In the genomic region with DNA sequence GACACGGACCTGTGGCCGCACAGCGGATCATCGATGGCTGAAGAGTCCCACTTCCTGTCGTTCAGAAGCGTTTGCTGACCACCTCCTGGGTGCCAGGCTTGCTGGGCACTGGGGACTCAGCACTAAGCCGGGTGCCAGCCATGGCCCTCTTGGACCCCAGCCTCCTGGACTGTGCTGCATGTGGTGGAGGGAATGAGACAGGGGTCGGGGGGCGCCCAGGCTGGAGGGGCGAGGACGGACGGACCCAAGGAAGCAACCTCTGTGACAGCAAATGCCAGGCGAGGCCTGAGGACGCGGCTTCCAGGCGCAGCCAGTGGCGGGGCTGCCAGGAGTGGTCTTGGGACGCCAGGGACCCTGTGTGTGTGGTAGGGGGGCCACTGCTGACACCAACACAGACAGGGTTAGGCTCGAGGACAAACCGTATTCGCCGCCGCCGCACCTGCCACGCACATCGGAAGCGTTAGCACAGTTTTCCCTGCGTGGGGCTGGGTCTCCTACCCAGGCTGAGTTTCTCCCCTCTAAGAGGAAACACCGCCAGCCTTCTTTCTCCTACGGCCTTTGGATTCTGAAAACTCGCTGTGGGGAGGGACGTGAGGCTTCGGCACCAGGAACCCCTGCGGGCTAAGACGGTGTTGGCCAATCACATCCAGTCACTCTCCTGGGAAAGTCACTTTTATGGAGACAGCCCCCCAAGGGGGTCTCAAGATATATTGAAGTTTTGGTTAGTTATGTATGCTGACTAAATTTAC, we compare ENCODE assay signal across 12 cellular contexts. TPM values are rescaled to one million over a fixed set of nuclear protein-coding genes. Genes with fewer than 3 reads are reported as not detected.
DNase-seq lines count a peak whose midpoint lies in the region; ATAC-seq and TF ChIP-seq lines count a peak whose summit lies in the region.
"Had no signal": no experiment of that assay in that cellular context is flagged by ENCODE, and none has a peak within 500 bp of the region (broad histone marks: within the 10 kb centered on the region; RNA-seq: fewer than 3 reads in every experiment).

No MANE protein-coding gene starts in this region.

- H2BK120ac ChIP-seq in neuronal stem cell (ENCODE audit: low read depth, low read length): no peak overlapping the region

- no peak overlapping the region for H3K4me2 ChIP-seq in neuronal stem cell (ENCODE audit: insufficient read depth, low read length, poor library complexity, severe bottlenecking)

- H3K4me1 ChIP-seq in neuronal stem cell (ENCODE audit: control insufficient read depth in 2 of 2, insufficient read depth in 1 of 2, low read depth in 1 of 2, low read length in 2 of 2) (peaks cover 43 to 54% of the 10 kb centered on the region in 2 donors), upper lobe of right lung (peaks cover 19% of the 10 kb centered on the region)

- no peak for ATAC-seq in upper lobe of right lung
- ATAC-seq in GM21576 (IDR thresholded peaks at IDR 0.05; ENCODE audit: unreplicated experiment): no peak
- ATAC-seq: stimulated activated naive CD8-positive, alpha-beta T cell treated with anti-CD3 and anti-CD28 coated beads, Interleukin-15, Interleukin-2, amounts not matched to agents 100 U/mL and 50 U/mL, for 24 hours had no signal

- H2AFZ ChIP-seq in neuronal stem cell (ENCODE audit: low read length): no peak overlapping the region

- peak overlapping the region; percentile 63 for H2AK5ac ChIP-seq in neuronal stem cell (ENCODE audit: low read depth, low read length)

- peak overlapping the region; percentile 70 for H3K23ac ChIP-seq in neuronal stem cell (ENCODE audit: low read depth, low read length, poor library complexity)

- DNase-seq in activated CD4-positive, CD25-positive, alpha-beta regulatory T cell treated with anti-CD3 and anti-CD28 coated beads, Interleukin-2, amount 50 U/mL, for 72 hours: peak; percentile 25
- no peak for DNase-seq in activated CD4-positive, CD25-positive, alpha-beta regulatory T cell (lab: John Stamatoyannopoulos, UW)
- DNase-seq in foreskin fibroblast (peak in 1 of 2 donors; percentile 35), neuronal stem cell (ENCODE audit: low spot score) (no peak), upper lobe of right lung (no peak), HuH-7.5 (ENCODE audit: low spot score) (no peak), NCI-H2029 treated with DMSO at 0.1 percent for 48 hours (lab: John Stamatoyannopoulos, UW) (no peak)
- DNase-seq: activated T-cell treated with anti-CD3 and anti-CD28 coated beads for 4 hours; KG1; stimulated activated CD4-positive, alpha-beta T cell treated with anti-CD3 and anti-CD28 coated beads, Interleukin-2, amount 100 ng/mL, for 48 hours; stimulated activated naive CD8-positive, alpha-beta T cell treated with anti-CD3 and anti-CD28 coated beads, Interleukin-15, Interleukin-2, amounts not matched to agents 100 U/mL and 50 U/mL, for 24 hours had no signal

- H3K27me3 ChIP-seq in neuronal stem cell (ENCODE audit: control insufficient read depth in 3 of 3, insufficient read depth in 3 of 3, low read depth in 1 of 3, low read length in 3 of 3): no peaks in the 10 kb centered on the region
- peaks cover 13% of the 10 kb centered on the region for H3K27me3 ChIP-seq in upper lobe of right lung

- H3K27ac ChIP-seq in neuronal stem cell (replicated peaks; ENCODE audit: low read length) (peak overlapping the region; percentile 88), upper lobe of right lung (peak overlapping the region; percentile 68)

- H3K14ac ChIP-seq in neuronal stem cell (ENCODE audit: low read length): peak overlapping the region; percentile 28

- H3K79me1 ChIP-seq in neuronal stem cell (ENCODE audit: low read depth, low read length): peaks cover 3% of the 10 kb centered on the region

- peaks cover 5% of the 10 kb centered on the region in 2 donors for H3K9me3 ChIP-seq in neuronal stem cell (replicated peaks in 1 of 2; ENCODE audit: control insufficient read depth in 2 of 2, insufficient read depth in 1 of 2, low read depth in 1 of 2, low read length in 2 of 2)
- H3K9me3 ChIP-seq in upper lobe of right lung: no peaks in the 10 kb centered on the region

- intact Hi-C loops in upper lobe of right lung (cut with DNase I): no loop called here

- H3K4me3 ChIP-seq in foreskin fibroblast (ENCODE audit: low read depth in 1 of 2, low read length in 2 of 2) (peak overlapping the region; percentile 8 to 37), neuronal stem cell (ENCODE audit: low read length in 2 of 2) (no peak overlapping the region), upper lobe of right lung (no peak overlapping the region)

- H3K4ac ChIP-seq in neuronal stem cell (ENCODE audit: low read length): no peak overlapping the region

- TF ChIP-seq CTCF in foreskin fibroblast (IDR thresholded peaks at IDR 0.05; ENCODE audit: low read depth, low read length) (no peak), upper lobe of right lung (IDR thresholded peaks at IDR 0.05) (no peak)

- H3K36me3 ChIP-seq in neuronal stem cell (replicated peaks in 1 of 2; ENCODE audit: control insufficient read depth in 2 of 2, insufficient read depth in 2 of 2, low read length in 2 of 2): no peaks in the 10 kb centered on the region
- no peaks in the 10 kb centered on the region for H3K36me3 ChIP-seq in upper lobe of right lung

- H2BK12ac ChIP-seq in neuronal stem cell (ENCODE audit: low read length): peak overlapping the region; percentile 99

- WGBS in neuronal stem cell (ENCODE audit: extremely low coverage in 2 of 2, insufficient read length in 2 of 2, insufficient replicate concordance in 1 of 2), 2 donors: no CpG with 5 or more reads among the region's 35 CpGs

- peak overlapping the region; percentile 94 for H2BK15ac ChIP-seq in neuronal stem cell (ENCODE audit: low read length)

- H3K18ac ChIP-seq in neuronal stem cell (ENCODE audit: low read length): peak overlapping the region; percentile 83

- H4K91ac ChIP-seq in neuronal stem cell (ENCODE audit: low read depth, low read length, poor library complexity): peak overlapping the region; percentile 74

- H4K8ac ChIP-seq in neuronal stem cell (ENCODE audit: low read depth, low read length): no peak overlapping the region

- peak overlapping the region; percentile 26 for H2BK5ac ChIP-seq in neuronal stem cell (ENCODE audit: low read length)

- peak overlapping the region; percentile 80 for H3K9ac ChIP-seq in neuronal stem cell (ENCODE audit: low read depth, low read length, poor library complexity)

RNA-seq across cellular contexts. Expression of a gene that starts 3.1 kb away (rescaled TPM):
- polyA plus RNA-seq in neuronal stem cell (2013, experiment 1 of 2): 14.0 TPM
- 13.2 TPM for polyA plus RNA-seq in neuronal stem cell (2013, experiment 2 of 2)
- total RNA-seq in upper lobe of right lung: 66.3 TPM

RNA-seq across cellular contexts. Expression of a gene that starts 12.2 kb away (rescaled TPM):
- polyA plus RNA-seq in neuronal stem cell (2013, experiment 1 of 2): 31.8 TPM
- polyA plus RNA-seq in neuronal stem cell (2013, experiment 2 of 2): 31.9 TPM
- total RNA-seq in upper lobe of right lung: 66.0 TPM

RNA-seq across cellular contexts. Expression of a gene that starts 13.6 kb away (rescaled TPM):
- 61.8 TPM for polyA plus RNA-seq in neuronal stem cell (2013, experiment 1 of 2)
- polyA plus RNA-seq in neuronal stem cell (2013, experiment 2 of 2): 60.5 TPM
- total RNA-seq in upper lobe of right lung: 92.1 TPM

RNA-seq across cellular contexts. Expression of a gene that starts 30.3 kb away (rescaled TPM):
- polyA plus RNA-seq in neuronal stem cell (2013, experiment 1 of 2): 0.14 TPM
- 0.12 TPM for polyA plus RNA-seq in neuronal stem cell (2013, experiment 2 of 2)
- 0.32 TPM for total RNA-seq in upper lobe of right lung

RNA-seq across cellular contexts. Expression of a gene that starts 36.8 kb away (rescaled TPM):
- polyA plus RNA-seq in neuronal stem cell (2013, experiment 1 of 2): 9.4 TPM
- 9.2 TPM for polyA plus RNA-seq in neuronal stem cell (2013, experiment 2 of 2)
- 20.4 TPM for total RNA-seq in upper lobe of right lung

Comparison
In these comparisons a context has a peak if more than half of its experiments do, and no peak if none do; other contexts are left out.
1. H3K4me3 ChIP-seq: peak in foreskin fibroblast (2 of 2); none in neuronal stem cell (0 of 2) and upper lobe of right lung (single experiment).